ENCODE assay signal across 8 cellular contexts in the genomic region with DNA sequence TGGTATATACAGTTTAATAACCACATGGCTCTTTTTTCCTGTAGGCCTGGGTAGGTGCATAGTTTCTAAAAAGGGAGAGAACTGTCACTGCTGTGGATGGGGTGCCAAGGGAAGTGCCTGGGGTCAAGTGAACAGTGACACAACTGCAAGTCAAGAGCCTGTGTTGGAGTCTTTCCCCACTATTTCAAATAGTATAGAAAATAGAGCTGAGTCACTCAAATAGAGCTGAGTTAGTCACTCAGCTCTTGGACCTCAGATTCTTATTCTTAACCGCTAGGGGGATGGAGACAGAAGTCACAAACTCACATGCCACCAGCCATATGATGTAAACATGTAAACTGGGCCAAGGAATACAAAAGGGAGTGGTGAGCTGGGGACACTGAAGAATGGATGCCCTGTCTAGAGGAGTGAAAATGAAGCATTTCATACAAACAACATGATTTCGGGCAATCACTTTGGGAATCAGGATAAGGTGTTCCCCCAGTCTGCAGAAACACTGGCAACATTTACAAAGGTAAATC. TPM values are rescaled to one million over a fixed set of nuclear protein-coding genes. Genes with fewer than 3 reads are reported as not detected.
DNase-seq lines count a peak whose midpoint lies in the region; ATAC-seq and TF ChIP-seq lines count a peak whose summit lies in the region.

No MANE protein-coding gene starts in this region.

- peak overlapping the region; percentile 11 for H3K27ac Mint-ChIP-seq in activated naive CD8-positive, alpha-beta T cell
- H3K27ac Mint-ChIP-seq in activated naive CD8-positive, alpha-beta T cell treated with anti-CD3 and anti-CD28 coated beads for 36 hours: no peak overlapping the region
- H3K27ac Mint-ChIP-seq in neural progenitor cell: no peak overlapping the region

- no peak overlapping the region for H3K9ac ChIP-seq in neural progenitor cell

- no peak overlapping the region for H3K4me3 ChIP-seq in neural progenitor cell

- TF ChIP-seq CTCF in neural progenitor cell (IDR thresholded peaks at IDR 0.05): peak; percentile 63

- no peaks in the 10 kb centered on the region for H3K9me3 Mint-ChIP-seq in activated naive CD8-positive, alpha-beta T cell (ENCODE audit: low read depth)
- no peaks in the 10 kb centered on the region for H3K9me3 Mint-ChIP-seq in activated naive CD8-positive, alpha-beta T cell treated with anti-CD3 and anti-CD28 coated beads for 36 hours
- H3K9me3 Mint-ChIP-seq in neural progenitor cell: no peaks in the 10 kb centered on the region

- H3K36me3 ChIP-seq in neural progenitor cell: no peaks in the 10 kb centered on the region

- H3K9me3 ChIP-seq in neural progenitor cell (ENCODE audit: low read depth): no peaks in the 10 kb centered on the region

- peaks cover 10% of the 10 kb centered on the region for H3F3A ChIP-seq in neural progenitor cell (ENCODE audit: low read depth)

- peaks cover 15% of the 10 kb centered on the region for H3K4me1 Mint-ChIP-seq in activated naive CD8-positive, alpha-beta T cell (ENCODE audit: low read depth)
- H3K4me1 Mint-ChIP-seq in activated naive CD8-positive, alpha-beta T cell treated with anti-CD3 and anti-CD28 coated beads for 36 hours: peaks cover 19% of the 10 kb centered on the region
- peaks cover 31% of the 10 kb centered on the region for H3K4me1 Mint-ChIP-seq in neural progenitor cell

- peaks cover 5% of the 10 kb centered on the region for H3K36me3 Mint-ChIP-seq in activated naive CD8-positive, alpha-beta T cell
- H3K36me3 Mint-ChIP-seq in activated naive CD8-positive, alpha-beta T cell treated with anti-CD3 and anti-CD28 coated beads for 36 hours: peaks cover 22% of the 10 kb centered on the region
- peaks cover 24% of the 10 kb centered on the region for H3K36me3 Mint-ChIP-seq in neural progenitor cell

- H2AFZ ChIP-seq in neural progenitor cell (replicated peaks): no peak overlapping the region

- no peak for ATAC-seq in GM18517 (IDR thresholded peaks at IDR 0.05; ENCODE audit: unreplicated experiment)

- H4K20me1 ChIP-seq in neural progenitor cell (ENCODE audit: low read depth): no peaks in the 10 kb centered on the region

- peaks cover 12% of the 10 kb centered on the region for H3K4me1 ChIP-seq in neural progenitor cell

- no peaks in the 10 kb centered on the region for H3K79me2 ChIP-seq in neural progenitor cell (ENCODE audit: low read depth)

- H3K27me3 Mint-ChIP-seq in activated naive CD8-positive, alpha-beta T cell: no peaks in the 10 kb centered on the region
- H3K27me3 Mint-ChIP-seq in activated naive CD8-positive, alpha-beta T cell treated with anti-CD3 and anti-CD28 coated beads for 36 hours: no peaks in the 10 kb centered on the region
- peaks cover 4% of the 10 kb centered on the region for H3K27me3 Mint-ChIP-seq in neural progenitor cell (ENCODE audit: insufficient read depth, low read depth)

- DNase-seq in activated naive CD8-positive, alpha-beta T cell treated with anti-CD3 and anti-CD28 coated beads for 36 hours: no peak
- DNase-seq in HuH-7.5 (ENCODE audit: low spot score): peak; percentile 44
- DNase-seq in SKM-1 (lab: John Stamatoyannopoulos, UW; ENCODE audit: unreplicated experiment): peak; percentile 78
- no peak for DNase-seq in epithelial cell of prostate (ENCODE audit: low read depth, low spot score)
- DNase-seq in neural progenitor cell (ENCODE audit: low spot score): peak; percentile 66
- DNase-seq in mesenteric fat pad (ENCODE audit: low spot score): no peak

- no peak overlapping the region for H3K4me2 ChIP-seq in neural progenitor cell

- H3K27me3 ChIP-seq in neural progenitor cell: peaks cover 25% of the 10 kb centered on the region

- H3K27ac ChIP-seq in epithelial cell of prostate (peak overlapping the region; percentile 6), neural progenitor cell (no peak overlapping the region)

- H3K4me3 Mint-ChIP-seq in activated naive CD8-positive, alpha-beta T cell: peak overlapping the region; percentile 51
- no peak overlapping the region for H3K4me3 Mint-ChIP-seq in activated naive CD8-positive, alpha-beta T cell treated with anti-CD3 and anti-CD28 coated beads for 36 hours
- H3K4me3 Mint-ChIP-seq in neural progenitor cell: peak overlapping the region; percentile 16

RNA-seq across cellular contexts. Expression of gene NQO2, which starts 2.1 kb away (rescaled TPM):
- total RNA-seq in activated naive CD8-positive, alpha-beta T cell treated with anti-CD3 and anti-CD28 coated beads for 36 hours: 10 to 100 TPM; 12.8 to 13.7 TPM
- total RNA-seq in neural progenitor cell (ENCODE audit: low replicate concordance): 17.2 and 19.5 TPM in 2 replicates
- 54.4 TPM for total RNA-seq in mesenteric fat pad

RNA-seq across cellular contexts. Expression of gene SERPINB6, which starts 30.5 kb away (rescaled TPM):
- 10 to 100 TPM; 54.9 to 56.0 TPM for total RNA-seq in activated naive CD8-positive, alpha-beta T cell treated with anti-CD3 and anti-CD28 coated beads for 36 hours
- 13.3 and 17.4 TPM in 2 replicates for total RNA-seq in neural progenitor cell (ENCODE audit: low replicate concordance)
- total RNA-seq in mesenteric fat pad: 127 TPM

Comparison
In these comparisons a context has a peak if more than half of its experiments do, and no peak if none do; other contexts are left out.
1. DNase-seq: peak in HuH-7.5 (single experiment), SKM-1 (single experiment) and neural progenitor cell (single experiment); none in activated naive CD8-positive, alpha-beta T cell treated with anti-CD3 and anti-CD28 coated beads for 36 hours (single experiment), epithelial cell of prostate (single experiment) and mesenteric fat pad (single experiment).